ENCODE assay signal across 1 cellular context in the genomic region with DNA sequence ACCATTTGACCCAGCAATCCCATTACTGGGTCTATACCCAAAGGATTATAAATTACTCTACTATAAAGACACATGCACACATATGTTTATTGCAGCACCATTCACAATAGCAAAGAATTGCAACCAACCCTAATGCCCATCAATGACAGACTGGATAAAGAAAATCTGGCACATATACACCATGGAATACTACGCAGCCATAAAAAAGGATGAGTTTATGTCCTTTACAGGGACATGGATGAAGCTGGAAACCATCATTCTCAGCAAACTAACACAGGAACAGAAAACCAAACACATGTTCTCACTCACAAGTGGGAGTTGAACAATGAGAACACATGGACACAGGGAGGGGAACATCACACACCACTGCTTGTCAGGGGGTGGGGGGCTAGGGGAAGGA.
A peak's percentile ranks its signal among the peaks of the same experiment; 100 is the strongest.
TF ChIP-seq lines count a peak whose summit lies in the region.

No MANE protein-coding gene starts in this region.

TF ChIP-seq in K562, 482 proteins besides CTCF, POLR2A, EP300 and RAD21 (continued from another document):
- TF ChIP-seq KDM1A (IDR thresholded peaks at IDR 0.05): 0 out of 4 replicates have a peak, but pooled peaks of 1 of the 2 experiments have one; percentile 15
